In genomic region chr1:85327759-85328158, GRCh38 we compare ENCODE assay signal across 1 cellular context.
TF ChIP-seq lines count a peak whose summit lies in the region.

No MANE protein-coding gene starts in this region.

TF ChIP-seq in HepG2, 621 proteins besides CTCF, POLR2A, EP300 and RAD21:
- TF ChIP-seq, protein P1, sequence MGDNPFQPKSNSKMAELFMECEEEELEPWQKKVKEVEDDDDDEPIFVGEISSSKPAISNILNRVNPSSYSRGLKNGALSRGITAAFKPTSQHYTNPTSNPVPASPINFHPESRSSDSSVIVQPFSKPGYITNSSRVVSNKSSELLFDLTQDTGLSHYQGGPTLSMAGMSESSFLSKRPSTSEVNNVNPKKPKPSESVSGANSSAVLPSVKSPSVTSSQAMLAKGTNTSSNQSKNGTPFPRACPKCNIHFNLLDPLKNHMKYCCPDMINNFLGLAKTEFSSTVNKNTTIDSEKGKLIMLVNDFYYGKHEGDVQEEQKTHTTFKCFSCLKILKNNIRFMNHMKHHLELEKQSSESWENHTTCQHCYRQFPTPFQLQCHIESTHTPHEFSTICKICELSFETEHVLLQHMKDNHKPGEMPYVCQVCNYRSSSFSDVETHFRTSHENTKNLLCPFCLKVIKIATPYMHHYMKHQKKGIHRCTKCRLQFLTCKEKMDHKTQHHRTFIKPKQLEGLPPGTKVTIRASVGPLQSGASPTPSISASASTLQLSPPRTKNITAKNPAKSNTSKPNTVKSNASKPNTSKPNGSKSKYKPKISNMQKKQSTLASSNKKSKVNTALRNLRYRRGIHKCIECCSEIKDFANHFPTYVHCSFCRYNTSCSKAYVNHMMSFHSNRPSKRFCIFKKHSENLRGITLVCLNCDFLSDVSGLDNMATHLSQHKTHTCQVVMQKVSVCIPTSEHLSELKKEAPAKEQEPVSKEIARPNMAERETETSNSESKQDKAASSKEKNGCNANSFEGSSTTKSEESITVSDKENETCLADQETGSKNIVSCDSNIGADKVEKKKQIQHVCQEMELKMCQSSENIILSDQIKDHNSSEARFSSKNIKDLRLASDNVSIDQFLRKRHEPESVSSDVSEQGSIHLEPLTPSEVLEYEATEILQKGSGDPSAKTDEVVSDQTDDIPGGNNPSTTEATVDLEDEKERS (CRISPR knock-in tag; IDR thresholded peaks at IDR 0.05): no peak
- TF ChIP-seq ZNF839 (CRISPR knock-in tag; IDR thresholded peaks at IDR 0.05; ENCODE audit: borderline replicate concordance): no peak
- TF ChIP-seq ZNF274 (CRISPR knock-in tag; IDR thresholded peaks at IDR 0.05): no peak
- TF ChIP-seq, protein P2, sequence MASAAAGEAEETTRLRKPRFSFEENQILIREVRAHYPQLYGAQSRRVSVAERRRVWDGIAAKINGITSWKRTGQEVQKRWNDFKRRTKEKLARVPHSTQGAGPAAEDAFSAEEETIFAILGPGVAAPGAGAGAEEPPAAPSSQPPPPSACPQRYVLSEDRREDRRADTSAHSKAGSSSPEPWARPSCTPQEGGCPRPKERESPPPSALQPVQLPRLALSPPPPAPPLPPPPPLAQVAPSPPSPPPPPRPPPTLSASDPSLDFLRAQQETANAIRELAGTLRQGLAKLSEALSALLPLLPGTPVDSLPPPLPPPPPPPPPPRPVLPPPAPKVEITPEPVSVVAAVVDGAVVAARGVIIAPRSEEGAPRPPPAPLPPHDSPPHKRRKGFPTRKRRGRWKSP (CRISPR knock-in tag; IDR thresholded peaks at IDR 0.05): no peak
- no peak for TF ChIP-seq ZNF660 (CRISPR knock-in tag; IDR thresholded peaks at IDR 0.05; ENCODE audit: borderline replicate concordance, low read depth)
- no peak for TF ChIP-seq POLR2AphosphoS5 (IDR thresholded peaks at IDR 0.05; ENCODE audit: low read depth, low read length)
- no peak for TF ChIP-seq ZKSCAN5 (CRISPR knock-in tag; IDR thresholded peaks at IDR 0.05)
- TF ChIP-seq, protein P3, sequence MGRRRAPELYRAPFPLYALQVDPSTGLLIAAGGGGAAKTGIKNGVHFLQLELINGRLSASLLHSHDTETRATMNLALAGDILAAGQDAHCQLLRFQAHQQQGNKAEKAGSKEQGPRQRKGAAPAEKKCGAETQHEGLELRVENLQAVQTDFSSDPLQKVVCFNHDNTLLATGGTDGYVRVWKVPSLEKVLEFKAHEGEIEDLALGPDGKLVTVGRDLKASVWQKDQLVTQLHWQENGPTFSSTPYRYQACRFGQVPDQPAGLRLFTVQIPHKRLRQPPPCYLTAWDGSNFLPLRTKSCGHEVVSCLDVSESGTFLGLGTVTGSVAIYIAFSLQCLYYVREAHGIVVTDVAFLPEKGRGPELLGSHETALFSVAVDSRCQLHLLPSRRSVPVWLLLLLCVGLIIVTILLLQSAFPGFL (CRISPR knock-in tag; IDR thresholded peaks at IDR 0.05): no peak
- no peak for TF ChIP-seq SMAD9 (CRISPR knock-in tag; IDR thresholded peaks at IDR 0.05)
- no peak for TF ChIP-seq ERF (CRISPR knock-in tag; IDR thresholded peaks at IDR 0.05)
- TF ChIP-seq ASH2L (IDR thresholded peaks at IDR 0.05; ENCODE audit: insufficient read length, low read depth, low read length): no peak
- TF ChIP-seq HMG20A (CRISPR knock-in tag; IDR thresholded peaks at IDR 0.05; ENCODE audit: borderline replicate concordance): 0 out of 2 replicates have a peak, but pooled peaks have one; percentile 20
- TF ChIP-seq, protein P4, sequence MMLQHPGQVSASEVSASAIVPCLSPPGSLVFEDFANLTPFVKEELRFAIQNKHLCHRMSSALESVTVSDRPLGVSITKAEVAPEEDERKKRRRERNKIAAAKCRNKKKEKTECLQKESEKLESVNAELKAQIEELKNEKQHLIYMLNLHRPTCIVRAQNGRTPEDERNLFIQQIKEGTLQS (CRISPR knock-in tag; IDR thresholded peaks at IDR 0.05): no peak
- no peak for TF ChIP-seq ZNF331 (CRISPR knock-in tag; IDR thresholded peaks at IDR 0.05)
- TF ChIP-seq SOX5 (CRISPR knock-in tag; IDR thresholded peaks at IDR 0.05; ENCODE audit: borderline replicate concordance): peak; percentile 33; the same call in 1 of the 2 replicates
- TF ChIP-seq GATAD2A (CRISPR knock-in tag; IDR thresholded peaks at IDR 0.05): peak; percentile 26; the same call in 1 of the 2 replicates
- no peak for TF ChIP-seq ATF7-NPFF (CRISPR knock-in tag; IDR thresholded peaks at IDR 0.05; ENCODE audit: low read depth)
- TF ChIP-seq RFX3 (CRISPR knock-in tag; IDR thresholded peaks at IDR 0.05): no peak
- TF ChIP-seq ZSCAN20 (CRISPR knock-in tag; IDR thresholded peaks at IDR 0.05; ENCODE audit: borderline replicate concordance): no peak
